In the genomic region with DNA sequence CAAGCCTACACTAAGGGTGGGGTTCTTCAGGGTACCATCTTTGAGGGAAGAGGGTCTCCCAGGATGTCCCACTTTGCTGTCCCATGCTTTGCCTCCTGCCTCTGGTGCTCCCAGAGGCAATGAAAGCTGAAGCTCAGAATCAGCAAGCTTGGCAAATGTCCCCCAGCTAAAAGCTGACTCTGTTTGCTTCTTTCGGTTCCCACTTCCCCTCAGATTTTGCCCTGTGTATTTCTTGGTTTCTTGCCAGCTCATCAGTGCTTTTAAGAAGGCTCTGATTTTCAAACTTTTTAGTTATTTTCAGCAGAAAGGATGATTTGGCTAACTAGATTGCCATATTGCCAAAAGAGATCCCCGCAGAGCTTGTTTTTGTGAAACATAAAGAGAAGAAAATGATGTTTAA, we compare ENCODE assay signal across 18 cellular contexts.
"Had no signal": no experiment of that assay in that cellular context is flagged by ENCODE, and none has a peak within 500 bp of the region (broad histone marks: within the 10 kb centered on the region; RNA-seq: fewer than 3 reads in every experiment).

No MANE protein-coding gene starts in this region.

- H3K36me3 Mint-ChIP-seq: activated naive CD8-positive, alpha-beta T cell treated with anti-CD3 and anti-CD28 coated beads for 36 hours had no signal

- H3K4me1 ChIP-seq: breast epithelium, testis had no signal

- ATAC-seq: activated CD8-positive, alpha-beta T cell treated with anti-CD3 and anti-CD28 coated beads for 36 hours; activated T-cell treated with anti-CD3 and anti-CD28 coated beads, Interleukin-2, amount 50 U/mL, for 72 hours; left cardiac atrium; stimulated activated naive CD8-positive, alpha-beta T cell treated with anti-CD3 and anti-CD28 coated beads, Interleukin-15, amount 100 ng/mL, for 72 hours had no signal

- H3K27ac ChIP-seq: breast epithelium, dorsolateral prefrontal cortex, testis, VCaP had no signal

- DNase-seq: activated CD4-positive, alpha-beta T cell treated with anti-CD3 and anti-CD28 coated beads for 4 hours; activated CD8-positive, alpha-beta memory T cell treated with anti-CD3 and anti-CD28 coated beads, Interleukin-2, amount 50 U/mL, for 4 hours; activated CD8-positive, alpha-beta T cell treated with anti-CD3 and anti-CD28 coated beads for 36 hours; activated gamma-delta T cell treated with Interleukin-2 at 50 U/mL for 16 hours; activated naive CD8-positive, alpha-beta T cell treated with anti-CD3 and anti-CD28 coated beads for 36 hours; activated T-cell treated with anti-CD3 and anti-CD28 coated beads, Interleukin-2, amount 50 U/mL, for 72 hours; dorsolateral prefrontal cortex; hypothalamus; left cardiac atrium; stimulated activated CD4-positive, alpha-beta T cell treated with anti-CD3 and anti-CD28 coated beads, Interleukin-4, amount 100 ng/mL, for 1 hour; stimulated activated CD8-positive, alpha-beta memory T cell treated with anti-CD3 and anti-CD28 coated beads, Interleukin-4, amount 100 ng/mL, for 48 hours; stimulated activated naive CD8-positive, alpha-beta T cell treated with anti-CD3 and anti-CD28 coated beads, Interleukin-15, amount 100 ng/mL, for 72 hours; T1000; testis had no signal

- H3K9me3 Mint-ChIP-seq: activated CD8-positive, alpha-beta T cell treated with anti-CD3 and anti-CD28 coated beads for 36 hours; activated naive CD8-positive, alpha-beta T cell treated with anti-CD3 and anti-CD28 coated beads for 36 hours; activated T-cell treated with anti-CD3 and anti-CD28 coated beads, Interleukin-2, amount 50 U/mL, for 72 hours; nephron; stimulated activated naive CD8-positive, alpha-beta T cell treated with anti-CD3 and anti-CD28 coated beads, Interleukin-15, amount 100 ng/mL, for 72 hours had no signal

- H3K36me3 ChIP-seq: breast epithelium had no signal

- H3K27me3 Mint-ChIP-seq: stimulated activated naive CD8-positive, alpha-beta T cell treated with anti-CD3 and anti-CD28 coated beads, Interleukin-15, amount 100 ng/mL, for 72 hours had no signal

- H3K4me1 Mint-ChIP-seq: activated naive CD8-positive, alpha-beta T cell treated with anti-CD3 and anti-CD28 coated beads for 36 hours; stimulated activated naive CD8-positive, alpha-beta T cell treated with anti-CD3 and anti-CD28 coated beads, Interleukin-15, amount 100 ng/mL, for 72 hours had no signal

- H3K4me3 ChIP-seq: breast epithelium, dorsolateral prefrontal cortex, lung, testis had no signal

- H3K9me3 ChIP-seq: breast epithelium, testis had no signal

- H3K27ac Mint-ChIP-seq: activated CD8-positive, alpha-beta T cell treated with anti-CD3 and anti-CD28 coated beads for 36 hours; activated naive CD8-positive, alpha-beta T cell treated with anti-CD3 and anti-CD28 coated beads for 36 hours; activated T-cell treated with anti-CD3 and anti-CD28 coated beads, Interleukin-2, amount 50 U/mL, for 72 hours; nephron; stimulated activated naive CD8-positive, alpha-beta T cell treated with anti-CD3 and anti-CD28 coated beads, Interleukin-15, amount 100 ng/mL, for 72 hours had no signal

- H3K27me3 ChIP-seq: dorsolateral prefrontal cortex, testis had no signal

- H3K4me3 Mint-ChIP-seq: activated CD8-positive, alpha-beta T cell treated with anti-CD3 and anti-CD28 coated beads for 36 hours; activated naive CD8-positive, alpha-beta T cell treated with anti-CD3 and anti-CD28 coated beads for 36 hours; activated T-cell treated with anti-CD3 and anti-CD28 coated beads, Interleukin-2, amount 50 U/mL, for 72 hours; nephron; stimulated activated naive CD8-positive, alpha-beta T cell treated with anti-CD3 and anti-CD28 coated beads, Interleukin-15, amount 100 ng/mL, for 72 hours had no signal
